Comparison of ENCODE assay signal across 31 cellular contexts in genomic region chr21:19609611-19610010, GRCh38.
"Had no signal": no experiment of that assay in that cellular context is flagged by ENCODE, and none has a peak within 500 bp of the region (broad histone marks: within the 10 kb centered on the region; RNA-seq: fewer than 3 reads in every experiment).

No MANE protein-coding gene starts in this region.

- H3K27ac ChIP-seq: brain microvascular endothelial cell, epithelial cell of prostate, gastroesophageal sphincter, hepatocyte, neutrophil, right lobe of liver, tibial nerve had no signal

- H3K27me3 Mint-ChIP-seq: activated CD4-positive, alpha-beta memory T cell treated with anti-CD3 and anti-CD28 coated beads, Interleukin-2, amount 10 ng/mL, durations not matched to agents 7 days and 5 days; activated CD4-positive, alpha-beta T cell treated with anti-CD3 and anti-CD28 coated beads, Interleukin-2, amount 10 ng/mL, durations not matched to agents 24 days and 14 days; activated naive CD4-positive, alpha-beta T cell treated with anti-CD3 and anti-CD28 coated beads, Interleukin-2, amount 10 ng/mL, durations not matched to agents 7 days and 5 days; activated naive CD8-positive, alpha-beta T cell treated with anti-CD3 and anti-CD28 coated beads, Interleukin-2, amount 10 ng/mL, durations not matched to agents 7 days and 5 days; activated T-cell treated with anti-CD3 and anti-CD28 coated beads, Interleukin-2, amount 50 U/mL, for 24 hours; naive B cell; progenitor cell of endocrine pancreas had no signal

- H3K4me1 ChIP-seq: gastroesophageal sphincter, right lobe of liver, tibial nerve had no signal

- FAIRE-seq: astrocyte, endometrium, keratinocyte had no signal

- H3K27ac Mint-ChIP-seq: activated CD4-positive, alpha-beta memory T cell treated with anti-CD3 and anti-CD28 coated beads, Interleukin-2, amount 10 ng/mL, durations not matched to agents 7 days and 5 days; activated CD4-positive, alpha-beta T cell treated with anti-CD3 and anti-CD28 coated beads, Interleukin-2, amount 10 ng/mL, durations not matched to agents 24 days and 14 days; activated naive CD4-positive, alpha-beta T cell treated with anti-CD3 and anti-CD28 coated beads, Interleukin-2, amount 10 ng/mL, durations not matched to agents 7 days and 5 days; activated naive CD8-positive, alpha-beta T cell treated with anti-CD3 and anti-CD28 coated beads, Interleukin-2, amount 10 ng/mL, durations not matched to agents 7 days and 5 days; activated T-cell treated with anti-CD3 and anti-CD28 coated beads, Interleukin-2, amount 50 U/mL, for 24 hours; mesothelial cell of epicardium; nephron progenitor cell; progenitor cell of endocrine pancreas had no signal

- H3K9me3 Mint-ChIP-seq: activated naive CD8-positive, alpha-beta T cell treated with anti-CD3 and anti-CD28 coated beads, Interleukin-2, amount 10 ng/mL, durations not matched to agents 7 days and 5 days; mesothelial cell of epicardium; nephron progenitor cell had no signal

- H3K9me3 ChIP-seq: gastroesophageal sphincter, neutrophil, right lobe of liver, tibial nerve had no signal

- H3K4me1 Mint-ChIP-seq: activated CD4-positive, alpha-beta memory T cell treated with anti-CD3 and anti-CD28 coated beads, Interleukin-2, amount 10 ng/mL, durations not matched to agents 7 days and 5 days; activated CD4-positive, alpha-beta T cell treated with anti-CD3 and anti-CD28 coated beads, Interleukin-2, amount 10 ng/mL, durations not matched to agents 24 days and 14 days; activated naive CD4-positive, alpha-beta T cell treated with anti-CD3 and anti-CD28 coated beads, Interleukin-2, amount 10 ng/mL, durations not matched to agents 7 days and 5 days; activated naive CD8-positive, alpha-beta T cell treated with anti-CD3 and anti-CD28 coated beads, Interleukin-2, amount 10 ng/mL, durations not matched to agents 7 days and 5 days; naive B cell had no signal

- H3K27me3 ChIP-seq: brain microvascular endothelial cell, gastroesophageal sphincter, hepatocyte, neutrophil, right lobe of liver, tibial nerve had no signal

- H3K4me3 ChIP-seq: gastroesophageal sphincter, hepatocyte, right lobe of liver, tibial nerve had no signal

- H3K4me2 ChIP-seq: hepatocyte had no signal

- H2AFZ ChIP-seq: hepatocyte had no signal

- H3K36me3 Mint-ChIP-seq: activated naive CD4-positive, alpha-beta T cell treated with anti-CD3 and anti-CD28 coated beads, Interleukin-2, amount 10 ng/mL, durations not matched to agents 7 days and 5 days; activated naive CD8-positive, alpha-beta T cell treated with anti-CD3 and anti-CD28 coated beads, Interleukin-2, amount 10 ng/mL, durations not matched to agents 7 days and 5 days; mesothelial cell of epicardium; naive B cell had no signal

- DNase-seq: activated CD4-positive, alpha-beta memory T cell treated with anti-CD3 and anti-CD28 coated beads, Interleukin-2, amount 10 ng/mL, durations not matched to agents 7 days and 5 days; activated CD4-positive, alpha-beta T cell treated with anti-CD3 and anti-CD28 coated beads, Interleukin-2, amount 10 ng/mL, durations not matched to agents 24 days and 14 days; activated CD4-positive, CD25-positive, alpha-beta regulatory T cell treated with anti-CD3 and anti-CD28 coated beads, Interleukin-2, amount 50 U/mL, for 72 hours; activated CD8-positive, alpha-beta memory T cell treated with anti-CD3 and anti-CD28 coated beads, Interleukin-2, amount 50 U/mL, for 48 hours; activated gamma-delta T cell; activated naive CD4-positive, alpha-beta T cell treated with anti-CD3 and anti-CD28 coated beads, Interleukin-2, amount 10 ng/mL, durations not matched to agents 7 days and 5 days; activated naive CD8-positive, alpha-beta T cell treated with anti-CD3 and anti-CD28 coated beads, Interleukin-2, amount 10 ng/mL, durations not matched to agents 7 days and 5 days; activated T-cell treated with anti-CD3 and anti-CD28 coated beads, Interleukin-2, amount 50 U/mL, for 24 hours; amniotic stem cell; brain microvascular endothelial cell; central memory CD4-positive, alpha-beta T cell; dermis blood vessel endothelial cell; effector CD4-positive, alpha-beta T cell; left cardiac atrium; left ventricle myocardium superior; naive B cell; nephron progenitor cell; right lobe of liver; stimulated activated CD4-positive, alpha-beta T cell treated with anti-CD3 and anti-CD28 coated beads, Interleukin-2, amount 100 ng/mL, for 48 hours; stimulated activated naive CD4-positive, alpha-beta T cell treated with Interleukin-2 at 50 U/mL for 16 hours; T-helper 2 cell had no signal

- H3K79me2 ChIP-seq: hepatocyte had no signal

- H3K4me3 Mint-ChIP-seq: activated CD4-positive, alpha-beta memory T cell treated with anti-CD3 and anti-CD28 coated beads, Interleukin-2, amount 10 ng/mL, durations not matched to agents 7 days and 5 days; activated CD4-positive, alpha-beta T cell treated with anti-CD3 and anti-CD28 coated beads, Interleukin-2, amount 10 ng/mL, durations not matched to agents 24 days and 14 days; activated naive CD4-positive, alpha-beta T cell treated with anti-CD3 and anti-CD28 coated beads, Interleukin-2, amount 10 ng/mL, durations not matched to agents 7 days and 5 days; activated naive CD8-positive, alpha-beta T cell treated with anti-CD3 and anti-CD28 coated beads, Interleukin-2, amount 10 ng/mL, durations not matched to agents 7 days and 5 days; activated T-cell treated with anti-CD3 and anti-CD28 coated beads, Interleukin-2, amount 50 U/mL, for 24 hours; mesothelial cell of epicardium; naive B cell; nephron progenitor cell had no signal

- ATAC-seq: gastroesophageal sphincter, left cardiac atrium, left ventricle myocardium superior, right lobe of liver had no signal

- H3K36me3 ChIP-seq: brain microvascular endothelial cell, gastroesophageal sphincter, neutrophil, right lobe of liver, tibial nerve had no signal
